In the genomic region with DNA sequence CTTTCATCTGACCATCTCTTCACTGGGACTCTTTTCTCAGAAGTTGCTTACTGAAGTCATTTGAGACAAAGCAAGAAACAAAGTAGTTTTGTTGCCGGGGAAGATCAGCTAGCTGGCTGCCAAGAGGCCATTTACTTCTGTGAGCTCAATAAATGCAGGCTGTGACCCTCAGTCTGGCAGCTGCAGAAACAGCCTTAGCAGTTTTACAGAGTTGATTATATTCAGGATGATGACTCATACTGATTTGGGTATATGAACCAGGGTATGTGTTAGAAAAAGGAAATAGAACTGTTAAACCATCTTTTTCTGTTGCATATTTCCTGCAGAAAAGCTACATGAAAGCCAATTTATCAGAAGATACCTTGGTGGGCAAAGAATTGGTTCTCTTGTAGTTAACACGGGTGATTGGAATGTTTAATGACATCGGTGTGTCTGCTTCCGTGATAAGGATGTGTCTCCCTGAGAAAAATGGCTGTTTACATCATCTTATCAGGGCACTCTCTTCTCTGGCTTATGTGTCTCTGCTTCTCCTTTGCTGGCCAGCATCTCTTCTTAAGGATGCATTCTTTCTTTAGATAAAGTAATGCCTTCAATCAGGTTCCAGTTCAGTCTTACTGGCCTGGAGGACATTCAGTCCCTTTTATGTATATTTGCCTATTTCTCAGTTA, we compare ENCODE assay signal across 12 cellular contexts. TPM values are rescaled to one million over a fixed set of nuclear protein-coding genes. Genes with fewer than 3 reads are reported as not detected.
DNase-seq lines count a peak whose midpoint lies in the region; ATAC-seq and TF ChIP-seq lines count a peak whose summit lies in the region.
"Had no signal": no experiment of that assay in that cellular context is flagged by ENCODE, and none has a peak within 500 bp of the region (broad histone marks: within the 10 kb centered on the region; RNA-seq: fewer than 3 reads in every experiment).

No MANE protein-coding gene starts in this region.

- no peaks in the 10 kb centered on the region for H3K36me3 ChIP-seq in cardiac muscle cell
- H3K36me3 ChIP-seq: pancreas, suprapubic skin had no signal

- no peak overlapping the region for H3K27ac Mint-ChIP-seq in CD14-positive monocyte

- no peak overlapping the region for H3K4me3 ChIP-seq in cardiac muscle cell
- H3K4me3 ChIP-seq: pancreas, suprapubic skin had no signal

- H3K9me3 Mint-ChIP-seq in CD14-positive monocyte, result peaks cover 0 to 13% (median 2%) of the 10 kb centered on the region in 7 donors
- H3K9me3 Mint-ChIP-seq: activated T-cell treated with anti-CD3 and anti-CD28 coated beads, Interleukin-2, amount 50 U/mL, for 4 hours had no signal

- H3K4me3 Mint-ChIP-seq in CD14-positive monocyte, result no peak overlapping the region
- H3K4me3 Mint-ChIP-seq: activated T-cell treated with anti-CD3 and anti-CD28 coated beads, Interleukin-2, amount 50 U/mL, for 4 hours had no signal

- H3K27ac ChIP-seq in cardiac muscle cell, result no peak overlapping the region
- H3K27ac ChIP-seq: HL-60, pancreas, suprapubic skin had no signal

- peaks cover 16% of the 10 kb centered on the region for H3K4me1 ChIP-seq in cardiac muscle cell (ENCODE audit: low read depth)
- H3K4me1 ChIP-seq: pancreas had no signal

- no peaks in the 10 kb centered on the region for H3K4me1 Mint-ChIP-seq in CD14-positive monocyte

- no peaks in the 10 kb centered on the region for H3K27me3 ChIP-seq in cardiac muscle cell
- H3K27me3 ChIP-seq: pancreas, suprapubic skin had no signal

- CTCF ChIA-PET in GM10248 (lab: Yijun Ruan, JAX), result no interaction called here

- DNase-seq in cardiac muscle cell (ENCODE audit: low read depth in 1 of 2, low spot score in 1 of 2), result peak; percentile 14 to 76
- no peak for DNase-seq in cardiac septum (ENCODE audit: low spot score)
- DNase-seq in amniotic epithelial cell (ENCODE audit: low read depth), result peak; percentile 45
- DNase-seq in medulla oblongata (ENCODE audit: extremely low spot score), result peak; percentile 70
- no peak for DNase-seq in CD14-positive monocyte (ENCODE audit: low spot score)
- DNase-seq in GM10248 (ENCODE audit: extremely low spot score), result no peak
- no peak for DNase-seq in activated naive CD4-positive, alpha-beta T cell (lab: John Stamatoyannopoulos, UW)
- DNase-seq: activated T-cell treated with anti-CD3 and anti-CD28 coated beads, Interleukin-2, amount 50 U/mL, for 4 hours; pancreas had no signal

- ATAC-seq in GM19455 (IDR thresholded peaks at IDR 0.05; ENCODE audit: unreplicated experiment), result no peak
- ATAC-seq: activated T-cell treated with anti-CD3 and anti-CD28 coated beads, Interleukin-2, amount 50 U/mL, for 4 hours had no signal

- H3K27me3 Mint-ChIP-seq in CD14-positive monocyte (ENCODE audit: low read depth in 3 of 3), result no peaks in the 10 kb centered on the region

- intact Hi-C loops in cardiac septum (cut with DNase I) (no loop called here), CD14-positive monocyte (cut with micrococcal nuclease) (no loop called here)

- TF ChIP-seq CTCF in cardiac muscle cell (IDR thresholded peaks at IDR 0.05; ENCODE audit: low read depth, low read length), result no peak
- no peak for TF ChIP-seq CTCF in CD14-positive monocyte (IDR thresholded peaks at IDR 0.05)
- TF ChIP-seq CTCF in GM10248 (IDR thresholded peaks at IDR 0.05; ENCODE audit: control extremely low read depth, extremely low read depth, low read depth, missing control alignments), result no peak

- H3K36me3 Mint-ChIP-seq in CD14-positive monocyte, result no peaks in the 10 kb centered on the region

- H3K9me3 ChIP-seq in cardiac muscle cell (ENCODE audit: low read depth), result no peaks in the 10 kb centered on the region
- H3K9me3 ChIP-seq: pancreas, suprapubic skin had no signal

- POLR2A ChIA-PET in GM10248 (lab: Yijun Ruan, JAX), result no interaction called here

RNA-seq across cellular contexts. Expression of gene FIBIN, which starts 18.5 kb away (rescaled TPM):
- 1.8 TPM in 2 replicates for total RNA-seq in cardiac muscle cell
- 2.2 and 2.9 TPM in 2 replicates for polyA plus RNA-seq in cardiac muscle cell
- 15.4 TPM for total RNA-seq in cardiac septum
- not detected for polyA plus RNA-seq in CD14-positive monocyte
- total RNA-seq: activated T-cell treated with anti-CD3 and anti-CD28 coated beads, Interleukin-2, amount 50 U/mL, for 4 hours had no signal

RNA-seq across cellular contexts. Expression of gene BBOX1, which starts 28.2 kb away (rescaled TPM):
- not detected in 2 replicates for total RNA-seq in cardiac muscle cell
- polyA plus RNA-seq in cardiac muscle cell, result 0.12 TPM in 1 of 2 replicates, not detected in the other
- total RNA-seq in cardiac septum, result not detected
- polyA plus RNA-seq in CD14-positive monocyte, result not detected
- total RNA-seq: activated T-cell treated with anti-CD3 and anti-CD28 coated beads, Interleukin-2, amount 50 U/mL, for 4 hours had no signal

Comparison
In these comparisons a context has a peak if more than half of its experiments do, and no peak if none do; other contexts are left out.
1. DNase-seq: peak in cardiac muscle cell (2 of 2), amniotic epithelial cell (single experiment) and medulla oblongata (single experiment); none in cardiac septum (single experiment), CD14-positive monocyte (single experiment), GM10248 (single experiment) and activated naive CD4-positive, alpha-beta T cell (0 of 4).